14 cellular contexts compared by ENCODE assay signal in the genomic region with DNA sequence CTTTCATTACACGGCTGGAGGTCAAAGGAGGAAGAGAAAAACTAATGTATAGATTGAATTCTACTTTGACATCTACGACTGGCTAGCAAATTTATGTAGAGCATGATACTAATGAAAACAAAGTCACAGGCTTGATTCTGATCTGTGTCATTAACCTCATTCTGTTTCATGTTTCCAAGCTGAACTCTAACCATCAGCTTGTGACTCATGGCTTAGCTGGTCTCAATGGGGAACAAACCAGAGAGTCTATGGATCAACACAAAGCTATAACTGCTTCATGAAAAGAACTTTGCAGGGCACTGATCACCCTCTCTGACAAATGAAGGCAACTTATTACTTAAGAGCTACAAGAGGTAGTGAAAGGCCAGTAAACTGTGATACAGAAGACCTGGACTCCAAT.
"Had no signal": no experiment of that assay in that cellular context is flagged by ENCODE, and none has a peak within 500 bp of the region (broad histone marks: within the 10 kb centered on the region; RNA-seq: fewer than 3 reads in every experiment).

No MANE protein-coding gene starts in this region.

- DNase-seq: activated CD4-positive, alpha-beta T cell treated with anti-CD3 and anti-CD28 coated beads, Interleukin-2, amount 10 ng/mL, durations not matched to agents 24 days and 14 days; activated CD4-positive, CD25-positive, alpha-beta regulatory T cell; activated CD8-positive, alpha-beta memory T cell treated with anti-CD3 and anti-CD28 coated beads for 24 hours; activated naive CD8-positive, alpha-beta T cell treated with anti-CD3 and anti-CD28 coated beads for 36 hours; anterior cingulate cortex; cerebellar nuclear complex; effector memory CD4-positive, alpha-beta T cell; left ventricle myocardium superior; mesendoderm; retina had no signal

- H3K36me3 Mint-ChIP-seq: activated naive CD8-positive, alpha-beta T cell treated with anti-CD3 and anti-CD28 coated beads for 36 hours; natural killer cell treated with Interleukin-12 subunit alpha and Interleukin-12 subunit beta and Interleukin-15 and Interleukin-18, amount 100 ng/mL, for 72 hours; stimulated activated effector memory CD8-positive, alpha-beta T cell treated with anti-CD3 and anti-CD28 coated beads, Interleukin-12 subunit alpha, Interleukin-12 subunit beta, amount 100 ng/mL, for 72 hours had no signal

- H3K9me3 Mint-ChIP-seq: activated CD4-positive, alpha-beta T cell treated with anti-CD3 and anti-CD28 coated beads, Interleukin-2, amount 10 ng/mL, durations not matched to agents 24 days and 14 days; activated naive CD8-positive, alpha-beta T cell treated with anti-CD3 and anti-CD28 coated beads for 36 hours; dendritic cell treated with granulocyte-macrophage colony-stimulating factor and Interleukin-4, amounts not matched to agents 40 ng/mL and 50 ng/mL, for 4 days; natural killer cell treated with Interleukin-12 subunit alpha and Interleukin-12 subunit beta and Interleukin-15 and Interleukin-18, amount 100 ng/mL, for 72 hours had no signal

- H3K4me3 Mint-ChIP-seq: activated CD4-positive, alpha-beta T cell treated with anti-CD3 and anti-CD28 coated beads, Interleukin-2, amount 10 ng/mL, durations not matched to agents 24 days and 14 days; activated naive CD8-positive, alpha-beta T cell treated with anti-CD3 and anti-CD28 coated beads for 36 hours; dendritic cell treated with granulocyte-macrophage colony-stimulating factor and Interleukin-4, amounts not matched to agents 40 ng/mL and 50 ng/mL, for 4 days; natural killer cell treated with Interleukin-12 subunit alpha and Interleukin-12 subunit beta and Interleukin-15 and Interleukin-18, amount 100 ng/mL, for 72 hours; stimulated activated effector memory CD8-positive, alpha-beta T cell treated with anti-CD3 and anti-CD28 coated beads, Interleukin-12 subunit alpha, Interleukin-12 subunit beta, amount 100 ng/mL, for 72 hours had no signal

- H3K4me1 Mint-ChIP-seq: activated CD4-positive, alpha-beta T cell treated with anti-CD3 and anti-CD28 coated beads, Interleukin-2, amount 10 ng/mL, durations not matched to agents 24 days and 14 days; activated naive CD8-positive, alpha-beta T cell treated with anti-CD3 and anti-CD28 coated beads for 36 hours; stimulated activated effector memory CD8-positive, alpha-beta T cell treated with anti-CD3 and anti-CD28 coated beads, Interleukin-12 subunit alpha, Interleukin-12 subunit beta, amount 100 ng/mL, for 72 hours had no signal

- H3K27me3 Mint-ChIP-seq: activated CD4-positive, alpha-beta T cell treated with anti-CD3 and anti-CD28 coated beads, Interleukin-2, amount 10 ng/mL, durations not matched to agents 24 days and 14 days; dendritic cell treated with granulocyte-macrophage colony-stimulating factor and Interleukin-4, amounts not matched to agents 40 ng/mL and 50 ng/mL, for 4 days; natural killer cell treated with Interleukin-12 subunit alpha and Interleukin-12 subunit beta and Interleukin-15 and Interleukin-18, amount 100 ng/mL, for 72 hours had no signal

- ATAC-seq: left ventricle myocardium superior; natural killer cell treated with Interleukin-12 subunit alpha and Interleukin-12 subunit beta and Interleukin-15 and Interleukin-18, amount 100 ng/mL, for 72 hours; stimulated activated effector memory CD8-positive, alpha-beta T cell treated with anti-CD3 and anti-CD28 coated beads, Interleukin-12 subunit alpha, Interleukin-12 subunit beta, amount 100 ng/mL, for 72 hours had no signal

- H3K27me3 ChIP-seq: hepatocyte had no signal

- H3K4me3 ChIP-seq: hepatocyte had no signal

- H3K27ac Mint-ChIP-seq: activated CD4-positive, alpha-beta T cell treated with anti-CD3 and anti-CD28 coated beads, Interleukin-2, amount 10 ng/mL, durations not matched to agents 24 days and 14 days; activated naive CD8-positive, alpha-beta T cell treated with anti-CD3 and anti-CD28 coated beads for 36 hours; dendritic cell treated with granulocyte-macrophage colony-stimulating factor and Interleukin-4, amounts not matched to agents 40 ng/mL and 50 ng/mL, for 4 days; natural killer cell treated with Interleukin-12 subunit alpha and Interleukin-12 subunit beta and Interleukin-15 and Interleukin-18, amount 100 ng/mL, for 72 hours; stimulated activated effector memory CD8-positive, alpha-beta T cell treated with anti-CD3 and anti-CD28 coated beads, Interleukin-12 subunit alpha, Interleukin-12 subunit beta, amount 100 ng/mL, for 72 hours had no signal
